Comparison of ENCODE assay signal across 16 cellular contexts in the genomic region with DNA sequence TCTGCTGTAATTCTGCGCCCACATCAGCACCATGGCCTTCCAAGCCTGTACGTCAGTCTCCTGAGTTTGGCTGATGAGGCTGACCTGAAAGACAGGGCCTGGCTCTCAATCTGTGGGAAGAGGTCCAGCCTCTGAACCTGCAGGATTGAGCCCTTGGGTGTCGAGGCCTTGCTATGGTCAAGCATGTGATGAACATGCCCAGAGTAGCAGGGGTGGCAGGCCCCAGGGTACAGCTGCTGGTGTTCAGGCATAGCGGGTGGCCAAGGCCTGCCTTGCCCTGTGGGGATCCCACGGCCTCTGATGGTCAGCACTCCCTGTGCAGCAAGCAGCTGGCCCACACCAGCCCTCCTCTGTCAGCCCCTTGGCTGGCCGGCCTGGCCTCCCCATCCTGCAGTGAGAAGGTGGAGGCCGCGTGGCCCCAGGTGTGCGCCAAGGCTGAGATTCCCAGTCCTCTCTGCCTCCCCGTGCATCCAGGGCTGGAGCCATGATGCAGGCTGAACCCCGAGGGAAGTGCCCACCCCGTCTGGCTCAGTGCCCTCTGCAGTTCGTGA.
"Had no signal": no experiment of that assay in that cellular context is flagged by ENCODE, and none has a peak within 500 bp of the region (broad histone marks: within the 10 kb centered on the region; RNA-seq: fewer than 3 reads in every experiment).

No MANE protein-coding gene starts in this region.

- ATAC-seq: activated CD8-positive, alpha-beta T cell treated with anti-CD3 and anti-CD28 coated beads for 36 hours; activated T-cell treated with anti-CD3 and anti-CD28 coated beads, Interleukin-2, amount 50 U/mL, for 72 hours; mucosa of descending colon; naive thymus-derived CD4-positive, alpha-beta T cell had no signal

- H3K4me3 ChIP-seq: colonic mucosa, esophagus squamous epithelium, left lung, mucosa of descending colon, skin epidermis had no signal

- H3K36me3 ChIP-seq: colonic mucosa, esophagus squamous epithelium, left lung had no signal

- H3K9me3 ChIP-seq: colonic mucosa, esophagus squamous epithelium, left lung, mucosa of descending colon had no signal

- DNase-seq: activated CD4-positive, alpha-beta T cell treated with anti-CD3 and anti-CD28 coated beads for 48 hours; activated CD8-positive, alpha-beta T cell treated with anti-CD3 and anti-CD28 coated beads for 36 hours; activated naive CD4-positive, alpha-beta T cell treated with anti-CD3 and anti-CD28 coated beads for 36 hours; activated T-cell treated with anti-CD3 and anti-CD28 coated beads, Interleukin-2, amount 50 U/mL, for 72 hours; caudate nucleus; colonic mucosa; esophagus squamous epithelium; hippocampal formation; stimulated activated CD4-positive, alpha-beta T cell treated with anti-CD3 and anti-CD28 coated beads, Interleukin-4, amount 100 ng/mL, for 24 hours; stimulated activated CD8-positive, alpha-beta memory T cell treated with anti-CD3 and anti-CD28 coated beads, Interleukin-4, amount 100 ng/mL, for 48 hours; T-helper 2 cell had no signal

- H3K27me3 Mint-ChIP-seq: activated CD8-positive, alpha-beta T cell treated with anti-CD3 and anti-CD28 coated beads for 36 hours; naive thymus-derived CD4-positive, alpha-beta T cell; stimulated activated naive CD8-positive, alpha-beta T cell treated with anti-CD3 and anti-CD28 coated beads, Interleukin-15, Interleukin-2, amounts not matched to agents 100 ng/mL and 50 ng/mL, for 24 hours had no signal

- H3K9me3 Mint-ChIP-seq: activated CD8-positive, alpha-beta T cell treated with anti-CD3 and anti-CD28 coated beads for 36 hours; activated naive CD4-positive, alpha-beta T cell treated with anti-CD3 and anti-CD28 coated beads for 36 hours; activated T-cell treated with anti-CD3 and anti-CD28 coated beads, Interleukin-2, amount 50 U/mL, for 72 hours; stimulated activated naive CD8-positive, alpha-beta T cell treated with anti-CD3 and anti-CD28 coated beads, Interleukin-15, Interleukin-2, amounts not matched to agents 100 ng/mL and 50 ng/mL, for 24 hours had no signal

- H3K36me3 Mint-ChIP-seq: naive thymus-derived CD4-positive, alpha-beta T cell had no signal

- H3K4me1 ChIP-seq: colonic mucosa, left lung had no signal

- H3K27ac ChIP-seq: colonic mucosa, esophagus squamous epithelium, left lung had no signal

- H3K27me3 ChIP-seq: colonic mucosa, left lung had no signal

- H3K27ac Mint-ChIP-seq: activated CD8-positive, alpha-beta T cell treated with anti-CD3 and anti-CD28 coated beads for 36 hours; activated naive CD4-positive, alpha-beta T cell treated with anti-CD3 and anti-CD28 coated beads for 36 hours; activated T-cell treated with anti-CD3 and anti-CD28 coated beads, Interleukin-2, amount 50 U/mL, for 72 hours; naive thymus-derived CD4-positive, alpha-beta T cell; stimulated activated naive CD8-positive, alpha-beta T cell treated with anti-CD3 and anti-CD28 coated beads, Interleukin-15, Interleukin-2, amounts not matched to agents 100 ng/mL and 50 ng/mL, for 24 hours had no signal

- H3K4me3 Mint-ChIP-seq: activated CD8-positive, alpha-beta T cell treated with anti-CD3 and anti-CD28 coated beads for 36 hours; activated naive CD4-positive, alpha-beta T cell treated with anti-CD3 and anti-CD28 coated beads for 36 hours; activated T-cell treated with anti-CD3 and anti-CD28 coated beads, Interleukin-2, amount 50 U/mL, for 72 hours; naive thymus-derived CD4-positive, alpha-beta T cell; stimulated activated naive CD8-positive, alpha-beta T cell treated with anti-CD3 and anti-CD28 coated beads, Interleukin-15, Interleukin-2, amounts not matched to agents 100 ng/mL and 50 ng/mL, for 24 hours had no signal
